In the genomic region with DNA sequence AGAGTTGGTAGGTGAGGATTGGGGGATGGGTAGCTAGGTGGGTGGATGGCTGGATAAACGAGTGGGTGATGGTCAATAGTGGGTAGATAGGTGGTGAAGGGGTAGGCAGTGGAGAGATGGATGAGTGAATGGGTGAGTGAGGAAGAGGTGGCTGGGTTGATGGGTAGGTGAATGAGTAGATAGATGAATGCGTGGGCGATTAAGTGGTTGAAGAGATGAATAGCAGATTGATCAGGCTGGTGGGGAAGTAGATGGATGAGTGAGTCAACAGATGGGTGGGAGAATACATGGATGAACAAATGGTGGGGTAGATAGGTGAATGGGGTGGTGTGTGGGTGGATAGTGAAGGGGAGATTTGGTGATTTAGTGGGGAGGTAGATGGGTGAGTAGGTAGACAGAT, we compare ENCODE assay signal across 17 cellular contexts. TPM values are rescaled to one million over a fixed set of nuclear protein-coding genes. Genes with fewer than 3 reads are reported as not detected.
DNase-seq lines count a peak whose midpoint lies in the region; ATAC-seq and TF ChIP-seq lines count a peak whose summit lies in the region.
"Had no signal": no experiment of that assay in that cellular context is flagged by ENCODE, and none has a peak within 500 bp of the region (broad histone marks: within the 10 kb centered on the region; RNA-seq: fewer than 3 reads in every experiment).

No MANE protein-coding gene starts in this region.

- no peaks in the 10 kb centered on the region for H3K27me3 ChIP-seq in KMS-11 (ENCODE audit: insufficient read depth, low read depth)

- H3K4me1 Mint-ChIP-seq in activated naive CD8-positive, alpha-beta T cell treated with anti-CD3 and anti-CD28 coated beads for 36 hours = peaks cover 77% of the 10 kb centered on the region
- peaks cover 83% of the 10 kb centered on the region for H3K4me1 Mint-ChIP-seq in stimulated activated naive CD8-positive, alpha-beta T cell treated with anti-CD3 and anti-CD28 coated beads, Interleukin-15, amount 100 ng/mL, for 72 hours

- H3K27me3 Mint-ChIP-seq in activated naive CD8-positive, alpha-beta T cell treated with anti-CD3 and anti-CD28 coated beads for 36 hours = no peaks in the 10 kb centered on the region
- no peaks in the 10 kb centered on the region for H3K27me3 Mint-ChIP-seq in stimulated activated naive CD8-positive, alpha-beta T cell treated with anti-CD3 and anti-CD28 coated beads, Interleukin-15, amount 100 ng/mL, for 72 hours

- ATAC-seq in stimulated activated naive CD8-positive, alpha-beta T cell treated with anti-CD3 and anti-CD28 coated beads, Interleukin-15, amount 100 ng/mL, for 72 hours = peak; percentile 60
- ATAC-seq in HG02981 (IDR thresholded peaks at IDR 0.05; ENCODE audit: unreplicated experiment) = no peak

- no peaks in the 10 kb centered on the region for H3K36me3 ChIP-seq in KMS-11 (ENCODE audit: insufficient read depth)

- peak overlapping the region; percentile 88; the same call in 1 of the 2 replicates for H3K4me2 ChIP-seq in KMS-11

- no peak overlapping the region for H3K4me3 ChIP-seq in KMS-11 (IDR thresholded peaks at IDR 0.05; ENCODE audit: insufficient read depth, low read depth, low read length)

- H3K9ac ChIP-seq in KMS-11 = no peak overlapping the region

- H3K79me2 ChIP-seq in KMS-11 (ENCODE audit: insufficient read depth, low read depth) = no peaks in the 10 kb centered on the region

- H3K4me1 ChIP-seq in KMS-11 (ENCODE audit: low read depth, poor library complexity, severe bottlenecking) = peaks cover 56% of the 10 kb centered on the region

- H3K4me3 Mint-ChIP-seq in activated naive CD8-positive, alpha-beta T cell treated with anti-CD3 and anti-CD28 coated beads for 36 hours = no peak overlapping the region
- no peak overlapping the region for H3K4me3 Mint-ChIP-seq in stimulated activated naive CD8-positive, alpha-beta T cell treated with anti-CD3 and anti-CD28 coated beads, Interleukin-15, amount 100 ng/mL, for 72 hours

- peak; percentile 24 for DNase-seq in activated naive CD4-positive, alpha-beta T cell treated with Interleukin-2 at 50 U/mL for 16 hours
- no peak for DNase-seq in activated naive CD4-positive, alpha-beta T cell (lab: John Stamatoyannopoulos, UW)
- no peak for DNase-seq in activated naive CD8-positive, alpha-beta T cell treated with anti-CD3 and anti-CD28 coated beads for 36 hours
- no peak for DNase-seq in stimulated activated naive CD8-positive, alpha-beta T cell treated with anti-CD3 and anti-CD28 coated beads, Interleukin-15, amount 100 ng/mL, for 72 hours
- DNase-seq in LoVo (ENCODE audit: low spot score) = no peak
- DNase-seq in DMS 273 (lab: John Stamatoyannopoulos, UW; ENCODE audit: unreplicated experiment) = no peak
- DNase-seq: activated CD4-positive, alpha-beta T cell treated with anti-CD3 and anti-CD28 coated beads, Interleukin-2, amount 50 U/mL, for 4 hours; activated effector memory CD4-positive, alpha-beta T cell treated with Interleukin-2 at 50 U/mL for 16 hours; foreskin fibroblast; GDM1; mesendoderm; NCI-H2081; NCI-H524; substantia nigra; T-helper 9 cell had no signal

- H4K20me1 ChIP-seq in KMS-11 (ENCODE audit: insufficient read depth) = no peaks in the 10 kb centered on the region

- no peaks in the 10 kb centered on the region for H3K9me3 Mint-ChIP-seq in activated naive CD8-positive, alpha-beta T cell treated with anti-CD3 and anti-CD28 coated beads for 36 hours
- H3K9me3 Mint-ChIP-seq in stimulated activated naive CD8-positive, alpha-beta T cell treated with anti-CD3 and anti-CD28 coated beads, Interleukin-15, amount 100 ng/mL, for 72 hours = no peaks in the 10 kb centered on the region

- H3K36me3 Mint-ChIP-seq in activated naive CD8-positive, alpha-beta T cell treated with anti-CD3 and anti-CD28 coated beads for 36 hours = peaks cover 58% of the 10 kb centered on the region

- no peak for TF ChIP-seq CTCF in KMS-11 (conservative IDR thresholded peaks at IDR 0.05; ENCODE audit: low read depth, low read length)

- H3K27ac ChIP-seq in KMS-11 = peak overlapping the region; percentile 93; the same call in 1 of the 2 replicates

- no peak overlapping the region for H2AFZ ChIP-seq in KMS-11 (ENCODE audit: low read depth)

- H3K27ac Mint-ChIP-seq in activated naive CD8-positive, alpha-beta T cell treated with anti-CD3 and anti-CD28 coated beads for 36 hours = peak overlapping the region; percentile 60
- peak overlapping the region; percentile 0 to 19 for H3K27ac Mint-ChIP-seq in stimulated activated naive CD8-positive, alpha-beta T cell treated with anti-CD3 and anti-CD28 coated beads, Interleukin-15, amount 100 ng/mL, for 72 hours

RNA-seq across cellular contexts. Expression of a gene that starts 51.1 kb away (rescaled TPM):
- 10 to 100 TPM; 38.0 to 38.8 TPM for total RNA-seq in activated naive CD8-positive, alpha-beta T cell treated with anti-CD3 and anti-CD28 coated beads for 36 hours
